Comparison of ENCODE assay signal across 15 cellular contexts in the genomic region with DNA sequence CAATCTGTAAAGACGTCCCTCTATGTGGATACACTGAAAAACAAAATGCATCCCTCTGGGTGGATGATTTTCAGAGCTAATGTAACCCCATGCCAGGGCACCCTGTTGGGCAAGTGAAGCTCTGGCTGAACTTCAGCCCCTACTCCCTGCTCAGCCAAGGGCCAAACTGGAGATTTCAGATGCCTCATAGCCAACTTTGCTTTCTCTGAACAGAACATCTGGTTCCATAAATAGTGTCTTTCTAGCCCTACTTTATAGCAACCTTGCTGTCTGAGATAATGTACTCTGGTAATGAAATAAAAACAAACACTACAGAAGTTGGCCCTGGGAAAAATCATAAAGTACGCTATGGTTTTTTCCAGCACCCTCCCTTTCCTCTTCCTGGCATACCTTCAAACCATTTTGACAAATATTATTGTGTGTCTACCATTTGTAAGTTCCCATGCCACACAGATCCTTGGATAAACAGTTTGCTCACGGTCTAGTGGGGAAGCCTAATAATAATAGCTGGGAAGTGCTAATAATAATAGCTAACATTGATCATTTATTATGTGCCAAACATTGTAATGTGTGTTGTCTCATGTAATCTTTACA. TPM values are rescaled to one million over a fixed set of nuclear protein-coding genes. Genes with fewer than 3 reads are reported as not detected.
A peak's percentile ranks its signal among the peaks of the same experiment; 100 is the strongest.
DNase-seq lines count a peak whose midpoint lies in the region; ATAC-seq, FAIRE-seq and TF ChIP-seq lines count a peak whose summit lies in the region.
"Had no signal": no experiment of that assay in that cellular context is flagged by ENCODE, and none has a peak within 500 bp of the region (broad histone marks: within the 10 kb centered on the region; RNA-seq: fewer than 3 reads in every experiment).

No MANE protein-coding gene starts in this region.

- peaks cover 3% of the 10 kb centered on the region for H3K36me3 ChIP-seq in GM06990 (ENCODE audit: control insufficient read depth, insufficient read depth, low read length)
- H3K36me3 ChIP-seq in Karpas-422 (ENCODE audit: insufficient read depth, low read length), result no peaks in the 10 kb centered on the region
- H3K36me3 ChIP-seq in small intestine (ENCODE audit: control insufficient read depth in 2 of 2, insufficient read depth in 2 of 2, low read length in 2 of 2), result no peaks in the 10 kb centered on the region
- H3K36me3 ChIP-seq in GM23338 (ENCODE audit: insufficient read depth), result no peaks in the 10 kb centered on the region
- H3K36me3 ChIP-seq: BLaER1 had no signal

- H2AFZ ChIP-seq in Karpas-422 (ENCODE audit: low read length) (peak overlapping the region; percentile 42; the same call in 1 of the 2 replicates), GM23338 (no peak overlapping the region)

- no peak for FAIRE-seq in small intestine (lab: Jason Lieb, UNC)
- FAIRE-seq: colon had no signal

- H3K4me3 ChIP-seq in GM06990 (replicated peaks; ENCODE audit: low read depth, low read length), result peak overlapping the region; percentile 61
- H3K4me3 ChIP-seq in Karpas-422 (ENCODE audit: low read length), result no peak overlapping the region
- no peak overlapping the region for H3K4me3 ChIP-seq in small intestine (ENCODE audit: low read depth in 1 of 2, low read length in 2 of 2)
- no peak overlapping the region for H3K4me3 ChIP-seq in GM23338
- H3K4me3 ChIP-seq: BLaER1 had no signal

- WGBS in small intestine, 3 donors, result 61 to 87% (median 81%) methylated on average over 3 of the region's 3 CpGs

- H3K9me2 ChIP-seq in Karpas-422 (replicated peaks; ENCODE audit: insufficient read depth, low read length), result no peaks in the 10 kb centered on the region
- H3K9me2 ChIP-seq in GM23338 (ENCODE audit: insufficient read depth), result no peaks in the 10 kb centered on the region

- no peaks in the 10 kb centered on the region for H3F3A ChIP-seq in GM23338 (replicated peaks; ENCODE audit: low read depth)

- peaks cover 18% of the 10 kb centered on the region for H3K4me1 Mint-ChIP-seq in GM23338

- H3K27me3 ChIP-seq in GM06990 (replicated peaks; ENCODE audit: control insufficient read depth, insufficient read depth, low read length), result no peaks in the 10 kb centered on the region
- no peaks in the 10 kb centered on the region for H3K27me3 ChIP-seq in Karpas-422 (ENCODE audit: low read length)
- H3K27me3 ChIP-seq in small intestine (ENCODE audit: control insufficient read depth in 2 of 2, insufficient read depth in 2 of 2, low read length in 2 of 2), result no peaks in the 10 kb centered on the region
- no peaks in the 10 kb centered on the region for H3K27me3 ChIP-seq in GM23338 (ENCODE audit: insufficient read depth)
- H3K27me3 ChIP-seq: BLaER1 had no signal

- H3K36me3 Mint-ChIP-seq in GM23338 (ENCODE audit: low read depth), result no peaks in the 10 kb centered on the region

- H4K20me1 ChIP-seq in Karpas-422 (ENCODE audit: insufficient read depth, low read depth, low read length) (no peaks in the 10 kb centered on the region), GM23338 (replicated peaks; ENCODE audit: insufficient read depth) (no peaks in the 10 kb centered on the region)
- H4K20me1 ChIP-seq: BLaER1 had no signal

- no peak for DNase-seq in GM06990 (ENCODE audit: extremely low read depth, insufficient read length)
- no peak for DNase-seq in Karpas-422
- DNase-seq in dermis blood vessel endothelial cell, result peak; percentile 47
- DNase-seq in small intestine, result no peak
- no peak for DNase-seq in NCI-H446 treated with DMSO at 0.1 percent for 48 hours (lab: John Stamatoyannopoulos, UW)
- DNase-seq in GM23338 (ENCODE audit: low spot score), result no peak
- no peak for DNase-seq in stimulated activated CD4-positive, alpha-beta T cell treated with anti-CD3 and anti-CD28 coated beads, Interleukin-12 subunit alpha, Interleukin-12 subunit beta, amount 100 ng/mL, for 4 hours
- no peak for DNase-seq in cerebellar cortex (ENCODE audit: low spot score)
- DNase-seq: activated CD4-positive, alpha-beta T cell treated with anti-CD3 and anti-CD28 coated beads for 4 hours; NCI-H1092 treated with DMSO at 0.1 percent for 48 hours; NCI-H345; stimulated activated CD4-positive, alpha-beta T cell treated with anti-CD3 and anti-CD28 coated beads, Interleukin-4, amount 100 ng/mL, for 1 hour; stimulated activated naive CD4-positive, alpha-beta T cell had no signal

- H3K4me3 Mint-ChIP-seq in GM23338, result no peak overlapping the region

- H3K27me3 Mint-ChIP-seq in GM23338 (ENCODE audit: insufficient read depth, low read depth, poor library complexity), result no peaks in the 10 kb centered on the region

- TF ChIP-seq CTCF in GM06990 (IDR thresholded peaks at IDR 0.05; ENCODE audit: insufficient read depth, low read length, poor library complexity, severe bottlenecking) (no peak), GM23338 (conservative IDR thresholded peaks at IDR 0.05; ENCODE audit: low read depth in 2 of 2) (no peak)

- no peak overlapping the region for H3K9ac ChIP-seq in Karpas-422 (ENCODE audit: low read length)
- H3K9ac ChIP-seq: BLaER1 had no signal

- H3K9me3 Mint-ChIP-seq in GM23338, result no peaks in the 10 kb centered on the region

- no peaks in the 10 kb centered on the region for H3K79me2 ChIP-seq in Karpas-422 (ENCODE audit: low read length)
- H3K79me2 ChIP-seq in GM23338 (replicated peaks; ENCODE audit: insufficient read depth), result no peaks in the 10 kb centered on the region

- peaks cover 31% of the 10 kb centered on the region for H3K4me1 ChIP-seq in Karpas-422 (ENCODE audit: low read length)
- no peaks in the 10 kb centered on the region for H3K4me1 ChIP-seq in small intestine (ENCODE audit: control insufficient read depth in 2 of 2, insufficient read depth in 1 of 2, low read depth in 1 of 2, low read length in 1 of 2)
- H3K4me1 ChIP-seq in GM23338 (ENCODE audit: insufficient read depth), result peaks cover 8% of the 10 kb centered on the region

- H3K9me3 ChIP-seq in Karpas-422 (ENCODE audit: low read length) (no peaks in the 10 kb centered on the region), small intestine (ENCODE audit: control insufficient read depth, low read depth) (no peaks in the 10 kb centered on the region)

- H3K4me2 ChIP-seq in Karpas-422 (ENCODE audit: low read depth, low read length, poor library complexity, severe bottlenecking) (no peak overlapping the region), GM23338 (no peak overlapping the region)

- H3K27ac Mint-ChIP-seq in GM23338, result no peak overlapping the region

- no peak overlapping the region for H3K27ac ChIP-seq in Karpas-422 (ENCODE audit: low read length)
- peak overlapping the region; percentile 12 to 63 for H3K27ac ChIP-seq in small intestine (ENCODE audit: low read depth in 1 of 2, low read length in 1 of 2)
- no peak overlapping the region for H3K27ac ChIP-seq in GM23338 (ENCODE audit: low read depth)
- H3K27ac ChIP-seq: BLaER1 had no signal

- no peak for ATAC-seq in GM23338

TF ChIP-seq in GM23338, 12 proteins besides CTCF, POLR2A, EP300 and RAD21 (continues in another document):
- no peak for TF ChIP-seq JUNB (IDR thresholded peaks at IDR 0.05; ENCODE audit: unreplicated experiment)
- TF ChIP-seq, protein P1, sequence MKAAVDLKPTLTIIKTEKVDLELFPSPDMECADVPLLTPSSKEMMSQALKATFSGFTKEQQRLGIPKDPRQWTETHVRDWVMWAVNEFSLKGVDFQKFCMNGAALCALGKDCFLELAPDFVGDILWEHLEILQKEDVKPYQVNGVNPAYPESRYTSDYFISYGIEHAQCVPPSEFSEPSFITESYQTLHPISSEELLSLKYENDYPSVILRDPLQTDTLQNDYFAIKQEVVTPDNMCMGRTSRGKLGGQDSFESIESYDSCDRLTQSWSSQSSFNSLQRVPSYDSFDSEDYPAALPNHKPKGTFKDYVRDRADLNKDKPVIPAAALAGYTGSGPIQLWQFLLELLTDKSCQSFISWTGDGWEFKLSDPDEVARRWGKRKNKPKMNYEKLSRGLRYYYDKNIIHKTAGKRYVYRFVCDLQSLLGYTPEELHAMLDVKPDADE (IDR thresholded peaks at IDR 0.05), result no peak
- TF ChIP-seq EZH2phosphoT487 (IDR thresholded peaks at IDR 0.05; ENCODE audit: unreplicated experiment), result no peak
- no peak for TF ChIP-seq STAT1 (IDR thresholded peaks at IDR 0.05; ENCODE audit: unreplicated experiment)
- no peak for TF ChIP-seq ZNF331 (CRISPR knock-in tag; IDR thresholded peaks at IDR 0.05; ENCODE audit: low read depth)
- TF ChIP-seq NANOG (IDR thresholded peaks at IDR 0.05; ENCODE audit: borderline replicate concordance), result no peak
- no peak for TF ChIP-seq POLR2AphosphoS5 (IDR thresholded peaks at IDR 0.05; ENCODE audit: low read depth)
- TF ChIP-seq, protein P2, sequence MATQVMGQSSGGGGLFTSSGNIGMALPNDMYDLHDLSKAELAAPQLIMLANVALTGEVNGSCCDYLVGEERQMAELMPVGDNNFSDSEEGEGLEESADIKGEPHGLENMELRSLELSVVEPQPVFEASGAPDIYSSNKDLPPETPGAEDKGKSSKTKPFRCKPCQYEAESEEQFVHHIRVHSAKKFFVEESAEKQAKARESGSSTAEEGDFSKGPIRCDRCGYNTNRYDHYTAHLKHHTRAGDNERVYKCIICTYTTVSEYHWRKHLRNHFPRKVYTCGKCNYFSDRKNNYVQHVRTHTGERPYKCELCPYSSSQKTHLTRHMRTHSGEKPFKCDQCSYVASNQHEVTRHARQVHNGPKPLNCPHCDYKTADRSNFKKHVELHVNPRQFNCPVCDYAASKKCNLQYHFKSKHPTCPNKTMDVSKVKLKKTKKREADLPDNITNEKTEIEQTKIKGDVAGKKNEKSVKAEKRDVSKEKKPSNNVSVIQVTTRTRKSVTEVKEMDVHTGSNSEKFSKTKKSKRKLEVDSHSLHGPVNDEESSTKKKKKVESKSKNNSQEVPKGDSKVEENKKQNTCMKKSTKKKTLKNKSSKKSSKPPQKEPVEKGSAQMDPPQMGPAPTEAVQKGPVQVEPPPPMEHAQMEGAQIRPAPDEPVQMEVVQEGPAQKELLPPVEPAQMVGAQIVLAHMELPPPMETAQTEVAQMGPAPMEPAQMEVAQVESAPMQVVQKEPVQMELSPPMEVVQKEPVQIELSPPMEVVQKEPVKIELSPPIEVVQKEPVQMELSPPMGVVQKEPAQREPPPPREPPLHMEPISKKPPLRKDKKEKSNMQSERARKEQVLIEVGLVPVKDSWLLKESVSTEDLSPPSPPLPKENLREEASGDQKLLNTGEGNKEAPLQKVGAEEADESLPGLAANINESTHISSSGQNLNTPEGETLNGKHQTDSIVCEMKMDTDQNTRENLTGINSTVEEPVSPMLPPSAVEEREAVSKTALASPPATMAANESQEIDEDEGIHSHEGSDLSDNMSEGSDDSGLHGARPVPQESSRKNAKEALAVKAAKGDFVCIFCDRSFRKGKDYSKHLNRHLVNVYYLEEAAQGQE (IDR thresholded peaks at IDR 0.05; ENCODE audit: unreplicated experiment), result no peak
- no peak for TF ChIP-seq EZH2 (IDR thresholded peaks at IDR 0.05; ENCODE audit: low read depth, unreplicated experiment)
- TF ChIP-seq CREB1 (CRISPR knock-in tag; IDR thresholded peaks at IDR 0.05; ENCODE audit: low read depth), result no peak

RNA-seq across cellular contexts. Expression of a gene that starts 3.4 kb away (rescaled TPM):
- total RNA-seq in Karpas-422 (2014; rRNA removed; shearing (Covaris generic); ENCODE audit: low replicate concordance), result 0.11 and 0.32 TPM in 2 replicates
- total RNA-seq in dermis blood vessel endothelial cell, result 32.2 and 54.4 TPM in 2 replicates
- 1 to 10 TPM; 1.3 to 9.8 (median 5.1) TPM for polyA plus RNA-seq in small intestine
- total RNA-seq in GM23338 (2014; rRNA removed; shearing (Covaris generic)), result 2.0 and 2.3 TPM in 2 replicates
- polyA plus RNA-seq in GM23338 (2016; fragmentation: Nextera tagmentation; extraction: Ambion mirVana), result 2.5 and 3.6 TPM in 2 replicates

Comparison
In these comparisons a context has a peak if more than half of its experiments do, and no peak if none do; other contexts are left out.
1. H3K27ac ChIP-seq: peak in small intestine (2 of 2); none in Karpas-422 (single experiment) and GM23338 (single experiment).
2. RNA of a gene that starts 3.4 kb away (total RNA-seq): 32.2 to 54.4 TPM in dermis blood vessel endothelial cell; 2.0 to 2.3 TPM in GM23338 and 0.11 to 0.32 TPM in Karpas-422; every median in the first group is over 10 times any median in the second.